Comparison of ENCODE assay signal across 18 cellular contexts in the genomic region with DNA sequence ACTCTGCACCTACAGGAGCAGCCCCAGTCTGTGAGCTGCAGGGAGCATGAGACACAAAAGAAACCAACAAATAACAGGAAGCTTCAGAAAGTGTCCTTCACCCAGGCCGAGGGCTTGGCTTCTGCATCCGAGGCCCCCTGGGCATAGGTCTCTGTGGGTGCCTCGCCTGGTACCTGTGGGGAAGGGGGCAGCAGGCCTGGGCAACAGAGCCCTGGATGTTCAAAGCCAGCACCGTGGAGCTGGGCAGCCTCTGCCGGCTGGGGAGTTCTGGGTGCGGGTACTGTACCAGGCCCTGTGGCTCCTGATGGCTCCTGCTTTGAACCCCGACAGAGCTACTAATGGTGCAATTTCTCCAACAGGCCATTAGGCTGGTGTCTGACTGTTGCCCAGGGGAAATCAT.
"Had no signal": no experiment of that assay in that cellular context is flagged by ENCODE, and none has a peak within 500 bp of the region (broad histone marks: within the 10 kb centered on the region; RNA-seq: fewer than 3 reads in every experiment).

No MANE protein-coding gene starts in this region.

- H3K4me1 Mint-ChIP-seq: activated B cell treated with CpG ODN at 0.5 μM for 24 hours, endodermal cell had no signal

- H3K27me3 ChIP-seq: left lung, right atrium auricular region, suprapubic skin, transverse colon had no signal

- H3K9me3 ChIP-seq: left lung, right atrium auricular region, suprapubic skin, transverse colon had no signal

- H3K36me3 ChIP-seq: left lung, right atrium auricular region, suprapubic skin, transverse colon had no signal

- H2AFZ ChIP-seq: parathyroid adenoma had no signal

- H3K4me1 ChIP-seq: parathyroid adenoma had no signal

- H3K27ac Mint-ChIP-seq: activated B cell treated with CpG ODN at 0.5 μM for 24 hours; activated CD8-positive, alpha-beta T cell treated with anti-CD3 and anti-CD28 coated beads for 36 hours; activated naive CD4-positive, alpha-beta T cell treated with anti-CD3 and anti-CD28 coated beads for 36 hours; activated T-cell treated with anti-CD3 and anti-CD28 coated beads, Interleukin-2, amount 50 U/mL, for 72 hours; endodermal cell; nephron had no signal

- H3K4me3 ChIP-seq: left lung, right atrium auricular region, suprapubic skin, transverse colon had no signal

- DNase-seq: activated CD4-positive, alpha-beta T cell treated with anti-CD3 and anti-CD28 coated beads, Interleukin-2, amount 50 U/mL, for 1 hour; activated CD8-positive, alpha-beta T cell treated with anti-CD3 and anti-CD28 coated beads for 36 hours; activated naive CD4-positive, alpha-beta T cell treated with anti-CD3 and anti-CD28 coated beads for 36 hours; activated T-cell treated with anti-CD3 and anti-CD28 coated beads, Interleukin-2, amount 50 U/mL, for 72 hours; amniotic stem cell; caudate nucleus; foreskin fibroblast; stimulated activated naive CD4-positive, alpha-beta T cell; T-helper 2 cell; transverse colon had no signal

- H3K9me3 Mint-ChIP-seq: activated B cell treated with CpG ODN at 0.5 μM for 24 hours had no signal

- H3K4me3 Mint-ChIP-seq: activated B cell treated with CpG ODN at 0.5 μM for 24 hours; activated CD8-positive, alpha-beta T cell treated with anti-CD3 and anti-CD28 coated beads for 36 hours; activated naive CD4-positive, alpha-beta T cell treated with anti-CD3 and anti-CD28 coated beads for 36 hours; activated T-cell treated with anti-CD3 and anti-CD28 coated beads, Interleukin-2, amount 50 U/mL, for 72 hours; endodermal cell; nephron had no signal

- H3K9ac ChIP-seq: parathyroid adenoma had no signal

- H3K27me3 Mint-ChIP-seq: activated B cell treated with CpG ODN at 0.5 μM for 24 hours; activated CD8-positive, alpha-beta T cell treated with anti-CD3 and anti-CD28 coated beads for 36 hours had no signal

- ATAC-seq: activated CD8-positive, alpha-beta T cell treated with anti-CD3 and anti-CD28 coated beads for 36 hours; activated T-cell treated with anti-CD3 and anti-CD28 coated beads, Interleukin-2, amount 50 U/mL, for 72 hours; esophagus mucosa; left lung had no signal

- H3K27ac ChIP-seq: left lung, parathyroid adenoma, suprapubic skin, transverse colon had no signal
